Comparison of ENCODE assay signal across 8 cellular contexts in genomic region chr3:52897130-52898109, GRCh38. TPM values are rescaled to one million over a fixed set of nuclear protein-coding genes. Genes with fewer than 3 reads are reported as not detected.
DNase-seq lines count a peak whose midpoint lies in the region; TF ChIP-seq lines count a peak whose summit lies in the region.

Gene STIMATE, minus strand, starts transcription at chr3:52897548. Its CDS starts 98 bp downstream, at chr3:52897450.

- H3K27ac ChIP-seq in GM23248 (no peak within 1 kb of the TSS), Karpas-422 (ENCODE audit: low read length) (peak within 1 kb of the TSS; percentile 41)

- peak within 1 kb of the TSS; percentile 98 for H3K4me3 Mint-ChIP-seq in nephron progenitor cell
- peak within 1 kb of the TSS; percentile 99 for H3K4me3 Mint-ChIP-seq in stimulated activated naive CD8-positive, alpha-beta T cell treated with anti-CD3 and anti-CD28 coated beads, Interleukin-15, Interleukin-2, amounts not matched to agents 100 ng/mL and 50 ng/mL, for 24 hours

- H3F3A ChIP-seq in GM23248 (ENCODE audit: insufficient read depth): 0 out of 2 replicates have a peak, but pooled peaks cover 8% of the 10 kb centered on the region

- no peaks in the 10 kb centered on the region for H3K36me3 Mint-ChIP-seq in nephron progenitor cell (ENCODE audit: low read depth)
- H3K36me3 Mint-ChIP-seq in stimulated activated naive CD8-positive, alpha-beta T cell treated with anti-CD3 and anti-CD28 coated beads, Interleukin-15, Interleukin-2, amounts not matched to agents 100 ng/mL and 50 ng/mL, for 24 hours (ENCODE audit: low read depth): peaks cover 17% of the 10 kb centered on the region

- in situ Hi-C loops in GM23248 (cut with MboI): no loop called here

- H3K4me2 ChIP-seq in GM23248 (ENCODE audit: unreplicated experiment) (peak within 1 kb of the TSS; percentile 76), Karpas-422 (ENCODE audit: low read depth, low read length, poor library complexity, severe bottlenecking) (peak within 1 kb of the TSS; percentile 95)

- H3K9ac ChIP-seq in GM23248 (peak within 1 kb of the TSS; percentile 73), Karpas-422 (ENCODE audit: low read length) (peak within 1 kb of the TSS; percentile 79)

- DNase-seq in EL (peak; percentile 80), GM23248 (peak; percentile 92), Karpas-422 (peak; percentile 94), SHP77 (lab: John Stamatoyannopoulos, UW) (peak; percentile 76 to 82), fibroblast of the conjunctiva (ENCODE audit: low read depth) (peak; percentile 38), nephron progenitor cell (peak; percentile 88)
- DNase-seq in activated effector memory CD4-positive, alpha-beta T cell treated with Interleukin-2 at 50 U/mL for 16 hours: peak; percentile 84

- no peaks in the 10 kb centered on the region for H3K36me3 ChIP-seq in GM23248 (ENCODE audit: low read depth)
- peaks cover 2% of the 10 kb centered on the region; the same call in 1 of the 2 replicates for H3K36me3 ChIP-seq in Karpas-422 (ENCODE audit: insufficient read depth, low read length)

- H3K9me2 ChIP-seq in GM23248 (ENCODE audit: insufficient read depth) (no peaks in the 10 kb centered on the region), Karpas-422 (replicated peaks; ENCODE audit: insufficient read depth, low read length) (no peaks in the 10 kb centered on the region)

- H2AFZ ChIP-seq in GM23248 (peak within 1 kb of the TSS; percentile 92), Karpas-422 (ENCODE audit: low read length) (peak within 1 kb of the TSS; percentile 55; the same call in 1 of the 2 replicates)

- WGBS in GM23248 (ENCODE audit: low coverage in 1 of 2, low lambda C conversion rate in 2 of 2, missing lambda C conversion rate in 2 of 2), 2 experiments: 1 to 2% methylated on average over 39 to 73 of the region's 85 CpGs

- H3K9me3 Mint-ChIP-seq in nephron progenitor cell: no peaks in the 10 kb centered on the region
- H3K9me3 Mint-ChIP-seq in stimulated activated naive CD8-positive, alpha-beta T cell treated with anti-CD3 and anti-CD28 coated beads, Interleukin-15, Interleukin-2, amounts not matched to agents 100 ng/mL and 50 ng/mL, for 24 hours: no peaks in the 10 kb centered on the region

- peaks cover 17% of the 10 kb centered on the region for H3K4me1 ChIP-seq in GM23248 (ENCODE audit: insufficient read depth)
- H3K4me1 ChIP-seq in Karpas-422 (ENCODE audit: low read length): peaks cover 50% of the 10 kb centered on the region

- H3K4me3 ChIP-seq in GM23248: peak within 1 kb of the TSS; percentile 75
- H3K4me3 ChIP-seq in Karpas-422 (ENCODE audit: low read length): peak within 1 kb of the TSS; percentile 97

- H3K27me3 Mint-ChIP-seq in nephron progenitor cell (ENCODE audit: low read depth, poor library complexity): peaks cover 10% of the 10 kb centered on the region
- no peaks in the 10 kb centered on the region for H3K27me3 Mint-ChIP-seq in stimulated activated naive CD8-positive, alpha-beta T cell treated with anti-CD3 and anti-CD28 coated beads, Interleukin-15, Interleukin-2, amounts not matched to agents 100 ng/mL and 50 ng/mL, for 24 hours

- H3K4me1 Mint-ChIP-seq in nephron progenitor cell: peaks cover 24% of the 10 kb centered on the region
- peaks cover 49% of the 10 kb centered on the region for H3K4me1 Mint-ChIP-seq in stimulated activated naive CD8-positive, alpha-beta T cell treated with anti-CD3 and anti-CD28 coated beads, Interleukin-15, Interleukin-2, amounts not matched to agents 100 ng/mL and 50 ng/mL, for 24 hours (ENCODE audit: low read depth)

- peaks cover 31% of the 10 kb centered on the region for H3K79me2 ChIP-seq in GM23248 (ENCODE audit: insufficient read depth)
- peaks cover 46% of the 10 kb centered on the region for H3K79me2 ChIP-seq in Karpas-422 (ENCODE audit: low read length)

- no peak for TF ChIP-seq CTCF in nephron progenitor cell (IDR thresholded peaks at IDR 0.05)

- H3K27me3 ChIP-seq in GM23248 (replicated peaks; ENCODE audit: insufficient read depth) (no peaks in the 10 kb centered on the region), Karpas-422 (ENCODE audit: low read length) (no peaks in the 10 kb centered on the region)

- H4K20me1 ChIP-seq in GM23248 (ENCODE audit: insufficient read depth): no peaks in the 10 kb centered on the region
- no peaks in the 10 kb centered on the region; the same call in 1 of the 2 replicates for H4K20me1 ChIP-seq in Karpas-422 (ENCODE audit: insufficient read depth, low read depth, low read length)

- H3K27ac Mint-ChIP-seq in nephron progenitor cell: no peak within 1 kb of the TSS
- peak within 1 kb of the TSS; percentile 94 for H3K27ac Mint-ChIP-seq in stimulated activated naive CD8-positive, alpha-beta T cell treated with anti-CD3 and anti-CD28 coated beads, Interleukin-15, Interleukin-2, amounts not matched to agents 100 ng/mL and 50 ng/mL, for 24 hours

- H3K9me3 ChIP-seq in GM23248 (ENCODE audit: low read depth) (no peaks in the 10 kb centered on the region), Karpas-422 (ENCODE audit: low read length) (no peaks in the 10 kb centered on the region)

RNA-seq across cellular contexts. Expression of gene STIMATE, which starts in this region (rescaled TPM):
- 10.3 and 11.5 TPM in 2 replicates for total RNA-seq in GM23248 (2014; rRNA removed; shearing (Covaris generic))
- 9.2 and 9.3 TPM in 2 replicates for polyA plus RNA-seq in GM23248 (2016; fragmentation: Nextera tagmentation; extraction: Ambion mirVana)
- total RNA-seq in Karpas-422 (2014; rRNA removed; shearing (Covaris generic); ENCODE audit: low replicate concordance): 25.0 and 39.6 TPM in 2 replicates

Comparison
In these comparisons a context has a peak if more than half of its experiments do, and no peak if none do; other contexts are left out.
1. DNase-seq: peak in every context shown above with its lines; median percentile 94 in Karpas-422; 92 in GM23248; 88 in nephron progenitor cell; 84 in activated effector memory CD4-positive, alpha-beta T cell treated with Interleukin-2 at 50 U/mL for 16 hours; 80 in EL; 79 in SHP77; 38 in fibroblast of the conjunctiva.